ENCODE assay signal across 14 cellular contexts in the genomic region with DNA sequence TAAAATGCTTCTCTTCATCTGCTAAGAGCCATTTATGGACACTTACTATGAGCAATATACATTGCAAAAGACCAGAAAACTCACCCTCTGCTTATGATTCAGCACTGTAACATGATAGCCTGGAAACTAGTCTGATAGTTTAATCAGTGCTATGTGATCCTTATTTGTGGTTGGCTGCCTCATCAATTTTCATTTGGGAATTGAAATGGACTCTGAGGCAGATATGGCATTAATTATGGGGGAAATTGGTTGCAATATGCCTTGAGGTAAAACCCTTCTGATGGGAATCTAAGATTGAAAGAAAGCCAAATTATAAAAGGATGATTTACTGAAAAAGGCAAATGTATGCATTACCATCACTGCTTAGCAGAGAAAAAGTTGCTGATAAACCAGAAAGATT. TPM values are rescaled to one million over a fixed set of nuclear protein-coding genes. Genes with fewer than 3 reads are reported as not detected.
A peak's percentile ranks its signal among the peaks of the same experiment; 100 is the strongest.
DNase-seq lines count a peak whose midpoint lies in the region; ATAC-seq, FAIRE-seq and TF ChIP-seq lines count a peak whose summit lies in the region.
"Had no signal": no experiment of that assay in that cellular context is flagged by ENCODE, and none has a peak within 500 bp of the region (broad histone marks: within the 10 kb centered on the region; RNA-seq: fewer than 3 reads in every experiment).

No MANE protein-coding gene starts in this region.

- TF ChIP-seq CTCF in astrocyte (IDR thresholded peaks at IDR 0.05; ENCODE audit: insufficient read depth, low read depth, low read length) (no peak), nephron (IDR thresholded peaks at IDR 0.05; ENCODE audit: unreplicated experiment in 3 of 3) (no peak), lower lobe of right lung (IDR thresholded peaks at IDR 0.05) (no peak)

- POLR2A ChIA-PET in CD8-positive, alpha-beta memory T cell (lab: Charles Lee): no interaction called here

- no peak overlapping the region for H3K27ac ChIP-seq in astrocyte (ENCODE audit: low read depth, low read length)
- H3K27ac ChIP-seq in CD8-positive, alpha-beta memory T cell (ENCODE audit: low read depth, low read length): no peak overlapping the region
- H3K27ac ChIP-seq in SJCRH30: no peak overlapping the region
- no peak overlapping the region for H3K27ac ChIP-seq in lower lobe of right lung
- H3K27ac ChIP-seq: cardiac muscle cell, esophagus squamous epithelium had no signal

- no peak for FAIRE-seq in astrocyte (lab: Jason Lieb, UNC)

- peaks cover 6% of the 10 kb centered on the region for H3K9me3 ChIP-seq in astrocyte (ENCODE audit: insufficient read depth, low read depth, low read length)
- no peaks in the 10 kb centered on the region for H3K9me3 ChIP-seq in CD8-positive, alpha-beta memory T cell (ENCODE audit: low read length)
- no peaks in the 10 kb centered on the region for H3K9me3 ChIP-seq in SJCRH30 (replicated peaks)
- no peaks in the 10 kb centered on the region for H3K9me3 ChIP-seq in lower lobe of right lung
- H3K9me3 ChIP-seq: esophagus squamous epithelium had no signal

- H3K4me3 Mint-ChIP-seq in astrocyte (ENCODE audit: unreplicated experiment): no peak overlapping the region
- H3K4me3 Mint-ChIP-seq in nephron: no peak overlapping the region
- H3K4me3 Mint-ChIP-seq in CD8-positive, alpha-beta memory T cell: no peak overlapping the region
- H3K4me3 Mint-ChIP-seq: nephron progenitor cell had no signal

- H3K79me2 ChIP-seq in astrocyte (ENCODE audit: insufficient read depth, low read length): no peaks in the 10 kb centered on the region

- intact Hi-C loops in lower lobe of right lung (cut with DNase I): no loop called here

- H3K36me3 Mint-ChIP-seq in astrocyte (ENCODE audit: low read depth, unreplicated experiment) (no peaks in the 10 kb centered on the region), nephron (ENCODE audit: low read depth) (peaks cover 7% of the 10 kb centered on the region)
- H3K36me3 Mint-ChIP-seq in CD8-positive, alpha-beta memory T cell: no peaks in the 10 kb centered on the region

- no peak overlapping the region for H2AFZ ChIP-seq in astrocyte (ENCODE audit: low read depth, low read length)

- H3K27me3 ChIP-seq in astrocyte (ENCODE audit: insufficient read depth, low read length): no peaks in the 10 kb centered on the region
- H3K27me3 ChIP-seq in CD8-positive, alpha-beta memory T cell (ENCODE audit: insufficient read depth, low read length, poor library complexity, severe bottlenecking): no peaks in the 10 kb centered on the region
- H3K27me3 ChIP-seq in SJCRH30: no peaks in the 10 kb centered on the region
- no peaks in the 10 kb centered on the region for H3K27me3 ChIP-seq in lower lobe of right lung (ENCODE audit: low read depth)
- H3K27me3 ChIP-seq: cardiac muscle cell had no signal

- CTCF ChIA-PET in CD8-positive, alpha-beta memory T cell (lab: Charles Lee): no interaction called here

- H3K36me3 ChIP-seq in astrocyte (ENCODE audit: insufficient read depth, low read length) (no peaks in the 10 kb centered on the region), SJCRH30 (no peaks in the 10 kb centered on the region), lower lobe of right lung (no peaks in the 10 kb centered on the region)
- H3K36me3 ChIP-seq in CD8-positive, alpha-beta memory T cell (ENCODE audit: insufficient read depth, low read length): no peaks in the 10 kb centered on the region
- H3K36me3 ChIP-seq: cardiac muscle cell, esophagus squamous epithelium had no signal

- no peak overlapping the region for H3K27ac Mint-ChIP-seq in astrocyte (ENCODE audit: unreplicated experiment)
- peak overlapping the region in 2 of 3 experiments; percentile 7 to 22 for H3K27ac Mint-ChIP-seq in nephron
- H3K27ac Mint-ChIP-seq in CD8-positive, alpha-beta memory T cell: no peak overlapping the region
- H3K27ac Mint-ChIP-seq: nephron progenitor cell had no signal

- peaks cover 10% of the 10 kb centered on the region for H3K4me1 Mint-ChIP-seq in astrocyte (ENCODE audit: low read depth, unreplicated experiment)
- H3K4me1 Mint-ChIP-seq in nephron: peaks cover 14% of the 10 kb centered on the region
- no peaks in the 10 kb centered on the region for H3K4me1 Mint-ChIP-seq in CD8-positive, alpha-beta memory T cell

- H3K4me1 ChIP-seq in astrocyte (ENCODE audit: insufficient read depth, low read length) (peaks cover 11% of the 10 kb centered on the region), SJCRH30 (no peaks in the 10 kb centered on the region), lower lobe of right lung (no peaks in the 10 kb centered on the region)
- no peaks in the 10 kb centered on the region for H3K4me1 ChIP-seq in CD8-positive, alpha-beta memory T cell (ENCODE audit: insufficient read depth, low read length)
- H3K4me1 ChIP-seq: esophagus squamous epithelium had no signal

- H3K27me3 Mint-ChIP-seq in astrocyte (ENCODE audit: low read depth, unreplicated experiment) (no peaks in the 10 kb centered on the region), nephron (ENCODE audit: low read depth) (peaks cover 3% of the 10 kb centered on the region)
- peaks cover 14 to 36% of the 10 kb centered on the region in 2 donors for H3K27me3 Mint-ChIP-seq in CD8-positive, alpha-beta memory T cell

- peak overlapping the region; percentile 24 for H3K4me2 ChIP-seq in astrocyte (ENCODE audit: low read length)

- H3K4me3 ChIP-seq in astrocyte (ENCODE audit: insufficient read depth, low read depth, low read length) (no peak overlapping the region), SJCRH30 (no peak overlapping the region), lower lobe of right lung (no peak overlapping the region)
- no peak overlapping the region for H3K4me3 ChIP-seq in CD8-positive, alpha-beta memory T cell (ENCODE audit: low read length)
- H3K4me3 ChIP-seq: cardiac muscle cell, esophagus squamous epithelium had no signal

- H3K9me3 Mint-ChIP-seq in astrocyte (ENCODE audit: unreplicated experiment) (peaks cover 9% of the 10 kb centered on the region), nephron (peaks cover 11% of the 10 kb centered on the region)
- H3K9me3 Mint-ChIP-seq in CD8-positive, alpha-beta memory T cell: peaks cover 0 to 6% (median 2%) of the 10 kb centered on the region in 5 donors

- H4K20me1 ChIP-seq in astrocyte (ENCODE audit: insufficient read depth, low read length): no peaks in the 10 kb centered on the region

- DNase-seq in DMS53 (lab: John Stamatoyannopoulos, UW) (peak; percentile 56), NCI-H1105 (lab: John Stamatoyannopoulos, UW) (peak; percentile 57), astrocyte (ENCODE audit: low read depth) (peak; percentile 89), SJCRH30 (no peak), T-helper 9 cell (no peak), lower lobe of right lung (no peak)
- DNase-seq in CD8-positive, alpha-beta memory T cell: no peak
- DNase-seq: activated CD8-positive, alpha-beta memory T cell treated with anti-CD3 and anti-CD28 coated beads, Interleukin-2, amount 50 U/mL, for 48 hours; DMS153; esophagus squamous epithelium; NCI-H1092; nephron progenitor cell had no signal

- H3K9ac ChIP-seq in astrocyte (ENCODE audit: low read length): no peak overlapping the region

- ATAC-seq in lower lobe of right lung: no peak

RNA-seq across cellular contexts. Expression of a gene that starts 33.5 kb away (rescaled TPM):
- total RNA-seq in astrocyte (not detected in 2 replicates), lower lobe of right lung (17.0 TPM)
- not detected for total RNA-seq in CD8-positive, alpha-beta memory T cell
- polyA plus RNA-seq in CD8-positive, alpha-beta memory T cell: not detected
- total RNA-seq in SJCRH30 (2014; rRNA removed; shearing (Covaris generic)): not detected in 2 replicates
- total RNA-seq: cardiac muscle cell, esophagus squamous epithelium had no signal
- polyA plus RNA-seq: cardiac muscle cell had no signal

Comparison
In these comparisons a context has a peak if more than half of its experiments do, and no peak if none do; other contexts are left out.
1. DNase-seq: peak in DMS53 (single experiment), NCI-H1105 (single experiment) and astrocyte (single experiment); none in CD8-positive, alpha-beta memory T cell (0 of 5), SJCRH30 (0 of 2), T-helper 9 cell (single experiment) and lower lobe of right lung (single experiment).
2. H3K27ac Mint-ChIP-seq: peak in nephron (2 of 3); none in astrocyte (single experiment) and CD8-positive, alpha-beta memory T cell (0 of 8).
3. RNA of a gene that starts 33.5 kb away (total RNA-seq): 17.0 TPM in lower lobe of right lung (single experiment); not detected in astrocyte, not detected in CD8-positive, alpha-beta memory T cell and not detected in SJCRH30; every median in the first group is over 10 times any median in the second.